ENCODE assay signal across 20 cellular contexts in the genomic region with DNA sequence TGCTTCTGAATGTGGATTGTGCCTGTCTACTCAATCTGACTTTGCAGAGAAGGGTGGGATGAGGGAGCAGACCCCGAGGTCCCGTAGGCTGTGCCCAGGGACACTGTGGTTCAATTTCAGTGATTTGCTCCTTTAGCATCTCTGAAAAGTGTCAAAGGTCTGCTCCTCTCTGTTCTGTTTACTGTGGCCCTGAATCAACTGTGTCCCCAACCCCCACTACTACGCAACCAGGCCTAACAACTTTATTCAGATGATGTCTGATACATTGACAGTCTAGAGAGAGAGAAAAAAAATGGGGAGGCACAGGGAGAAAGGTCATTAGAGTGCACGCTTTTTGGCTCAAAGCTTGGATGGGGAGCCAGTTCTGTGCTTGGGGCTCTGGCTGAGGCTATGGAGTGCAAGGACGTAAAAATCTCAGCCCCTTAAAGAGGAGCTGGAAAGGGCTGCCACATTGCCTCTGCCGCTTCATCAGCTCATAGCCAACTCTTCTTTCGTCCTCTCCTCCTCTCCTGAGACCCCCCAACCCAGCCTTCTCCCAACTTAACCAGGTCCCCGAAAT.
"Had no signal": no experiment of that assay in that cellular context is flagged by ENCODE, and none has a peak within 500 bp of the region (broad histone marks: within the 10 kb centered on the region; RNA-seq: fewer than 3 reads in every experiment).

No MANE protein-coding gene starts in this region.

- H3K9me3 ChIP-seq: esophagus muscularis mucosa, gastroesophageal sphincter, pancreas, prostate gland, tibial nerve, upper lobe of right lung, vagina had no signal

- H3K4me1 ChIP-seq: gastroesophageal sphincter, pancreas, prostate gland, tibial nerve, upper lobe of right lung, vagina had no signal

- H3K9me3 Mint-ChIP-seq: central memory CD8-positive, alpha-beta T cell; immature natural killer cell had no signal

- H3K36me3 ChIP-seq: esophagus muscularis mucosa, gastroesophageal sphincter, pancreas, prostate gland, tibial nerve, upper lobe of right lung, vagina had no signal

- H3K27me3 Mint-ChIP-seq: central memory CD8-positive, alpha-beta T cell; naive thymus-derived CD8-positive, alpha-beta T cell had no signal

- ATAC-seq: gastroesophageal sphincter; naive thymus-derived CD8-positive, alpha-beta T cell; pancreas; upper lobe of right lung had no signal

- H3K27me3 ChIP-seq: esophagus muscularis mucosa, gastroesophageal sphincter, pancreas, tibial nerve, upper lobe of right lung, vagina had no signal

- H3K27ac ChIP-seq: epithelial cell of prostate, esophagus muscularis mucosa, gastroesophageal sphincter, pancreas, prostate gland, tibial nerve, upper lobe of right lung, vagina had no signal

- H3K4me1 Mint-ChIP-seq: immature natural killer cell had no signal

- H3K4me3 Mint-ChIP-seq: central memory CD8-positive, alpha-beta T cell; immature natural killer cell; naive thymus-derived CD8-positive, alpha-beta T cell; neural crest cell had no signal

- H3K27ac Mint-ChIP-seq: immature natural killer cell had no signal

- H3K4me2 ChIP-seq: smooth muscle cell had no signal

- DNase-seq: effector memory CD4-positive, alpha-beta T cell; glutamatergic neuron; immature natural killer cell; left ventricle myocardium superior; mesendoderm; naive thymus-derived CD8-positive, alpha-beta T cell; nucleus accumbens; pancreas; stimulated activated CD4-positive, alpha-beta T cell treated with anti-CD3 and anti-CD28 coated beads, Interleukin-2, amount 100 ng/mL, for 48 hours; stimulated activated naive CD4-positive, alpha-beta T cell treated with Interleukin-2 at 50 U/mL for 16 hours; upper lobe of right lung had no signal

- H3K4me3 ChIP-seq: esophagus muscularis mucosa, gastroesophageal sphincter, pancreas, prostate gland, smooth muscle cell, tibial nerve, upper lobe of right lung, vagina had no signal
